Comparison of ENCODE assay signal across 21 cellular contexts in the genomic region with DNA sequence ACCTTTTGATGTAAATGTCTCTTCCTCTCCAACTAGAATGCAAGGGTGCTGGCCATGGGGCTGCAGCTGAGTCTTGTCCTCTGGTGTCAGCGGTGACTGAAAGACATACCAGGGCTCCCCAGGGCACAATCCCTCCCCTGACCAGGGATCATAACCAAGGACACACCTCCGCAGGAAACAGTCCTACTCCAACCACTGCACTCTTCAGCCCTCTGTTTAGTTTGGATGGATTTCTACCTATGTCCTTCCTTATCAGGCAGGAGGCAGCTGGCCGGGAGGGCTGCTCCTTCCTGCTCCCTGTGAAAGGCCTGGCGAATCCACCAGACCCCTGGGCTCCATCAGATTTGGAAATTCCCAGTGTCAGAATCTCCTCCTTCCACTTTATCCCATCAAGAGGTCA.
A peak's percentile ranks its signal among the peaks of the same experiment; 100 is the strongest.
DNase-seq lines count a peak whose midpoint lies in the region; ATAC-seq and TF ChIP-seq lines count a peak whose summit lies in the region.
"Had no signal": no experiment of that assay in that cellular context is flagged by ENCODE, and none has a peak within 500 bp of the region (broad histone marks: within the 10 kb centered on the region; RNA-seq: fewer than 3 reads in every experiment).

No MANE protein-coding gene starts in this region.

- POLR2A ChIA-PET in activated CD8-positive, alpha-beta T cell treated with anti-CD3 and anti-CD28 coated beads for 36 hours (lab: Charles Lee) = no interaction called here

- H3K27me3 ChIP-seq in body of pancreas (no peaks in the 10 kb centered on the region), right cardiac atrium (ENCODE audit: control insufficient read depth, insufficient read depth) (no peaks in the 10 kb centered on the region), sigmoid colon (no peaks in the 10 kb centered on the region), upper lobe of left lung (no peaks in the 10 kb centered on the region)

- CTCF ChIA-PET in activated CD8-positive, alpha-beta T cell treated with anti-CD3 and anti-CD28 coated beads for 36 hours (lab: Charles Lee) = no interaction called here

- TF ChIP-seq CTCF in body of pancreas (IDR thresholded peaks at IDR 0.05) = no peak
- no peak for TF ChIP-seq CTCF in sigmoid colon (IDR thresholded peaks at IDR 0.05)
- no peak for TF ChIP-seq CTCF in activated CD8-positive, alpha-beta T cell treated with anti-CD3 and anti-CD28 coated beads for 36 hours (IDR thresholded peaks at IDR 0.05)
- no peak for TF ChIP-seq CTCF in upper lobe of left lung (IDR thresholded peaks at IDR 0.05)

- no peak for ATAC-seq in body of pancreas
- peak; percentile 73 to 90 for ATAC-seq in right cardiac atrium
- ATAC-seq in activated CD8-positive, alpha-beta T cell treated with anti-CD3 and anti-CD28 coated beads for 36 hours = no peak
- no peak for ATAC-seq in upper lobe of left lung (ENCODE audit: low FRiP score in 2 of 2)

- intact Hi-C loops in body of pancreas (cut with DNase I) (no loop called here), right cardiac atrium (cut with DNase I) (no loop called here), sigmoid colon (cut with DNase I) (no loop called here)
- intact Hi-C loops in activated CD8-positive, alpha-beta T cell treated with anti-CD3 and anti-CD28 coated beads for 36 hours (cut with micrococcal nuclease) = no loop called here

- H3K9me3 ChIP-seq in body of pancreas (no peaks in the 10 kb centered on the region), right cardiac atrium (ENCODE audit: control insufficient read depth, low read length) (no peaks in the 10 kb centered on the region), sigmoid colon (no peaks in the 10 kb centered on the region), upper lobe of left lung (no peaks in the 10 kb centered on the region)
- H3K9me3 ChIP-seq: SK-N-SH had no signal

- WGBS in body of pancreas, 2 donors = 35 to 43% methylated on average over 4 of the region's 4 CpGs
- WGBS in right cardiac atrium = 49% methylated on average over 4 of the region's 4 CpGs
- WGBS in sigmoid colon, 2 donors = 18 to 73% methylated on average over 4 of the region's 4 CpGs
- 64 to 65% methylated on average over 4 of the region's 4 CpGs for WGBS in upper lobe of left lung, 2 donors

- H3K4me3 ChIP-seq in body of pancreas = no peak overlapping the region
- no peak overlapping the region for H3K4me3 ChIP-seq in right cardiac atrium (ENCODE audit: low read length)
- H3K4me3 ChIP-seq in sigmoid colon = no peak overlapping the region
- H3K4me3 ChIP-seq in upper lobe of left lung = no peak overlapping the region

- no peak for TF ChIP-seq POLR2A in body of pancreas (IDR thresholded peaks at IDR 0.05)
- no peak for TF ChIP-seq POLR2A in sigmoid colon (IDR thresholded peaks at IDR 0.05)
- no peak for TF ChIP-seq POLR2A in upper lobe of left lung (IDR thresholded peaks at IDR 0.05)

- TF ChIP-seq EP300 in sigmoid colon (IDR thresholded peaks at IDR 0.05) = no peak
- TF ChIP-seq EP300 in upper lobe of left lung (IDR thresholded peaks at IDR 0.05) = no peak

- no peak overlapping the region for H3K27ac Mint-ChIP-seq in activated CD8-positive, alpha-beta T cell treated with anti-CD3 and anti-CD28 coated beads for 36 hours
- H3K27ac Mint-ChIP-seq: activated CD4-positive, alpha-beta T cell treated with anti-CD3 and anti-CD28 coated beads, Interleukin-2, amount 10 ng/mL, durations not matched to agents 24 days and 14 days; activated T-cell treated with anti-CD3 and anti-CD28 coated beads, Interleukin-2, amount 50 U/mL, for 24 hours; H9; memory B cell had no signal

- H3K36me3 Mint-ChIP-seq in activated CD8-positive, alpha-beta T cell treated with anti-CD3 and anti-CD28 coated beads for 36 hours (ENCODE audit: low read depth) = no peaks in the 10 kb centered on the region
- H3K36me3 Mint-ChIP-seq: memory B cell had no signal

- H3K36me3 ChIP-seq in body of pancreas (replicated peaks in 1 of 2; ENCODE audit: insufficient read depth in 1 of 2, low read depth in 2 of 2) (no peaks in the 10 kb centered on the region), sigmoid colon (no peaks in the 10 kb centered on the region), upper lobe of left lung (no peaks in the 10 kb centered on the region)

- DNase-seq in SHP77 (lab: John Stamatoyannopoulos, UW) (peak; percentile 53 to 77), body of pancreas (no peak), right cardiac atrium (peak in 2 of 3 donors; percentile 73 to 85), sigmoid colon (peak; percentile 42), foreskin melanocyte (no peak), upper lobe of left lung (no peak)
- DNase-seq in activated CD8-positive, alpha-beta T cell treated with anti-CD3 and anti-CD28 coated beads for 36 hours = no peak
- DNase-seq: activated CD4-positive, alpha-beta T cell treated with anti-CD3 and anti-CD28 coated beads, Interleukin-2, amount 10 ng/mL, durations not matched to agents 24 days and 14 days; activated T-cell treated with anti-CD3 and anti-CD28 coated beads, Interleukin-2, amount 50 U/mL, for 24 hours; Calu3; effector memory CD4-positive, alpha-beta T cell; erythroblast; H9; NCI-H1092 treated with DMSO at 0.1 percent for 48 hours; NCI-H1930; NCI-H345; NCI-H748 treated with DMSO at 0.1 percent for 48 hours; retina; SK-N-SH; stimulated activated CD4-positive, alpha-beta T cell treated with anti-CD3 and anti-CD28 coated beads, Interleukin-4, amount 100 ng/mL, for 1 hour had no signal

- H3K4me1 ChIP-seq in body of pancreas (peaks cover 73% of the 10 kb centered on the region), right cardiac atrium (ENCODE audit: control insufficient read depth, insufficient read depth, low read length) (peaks cover 19% of the 10 kb centered on the region), sigmoid colon (peaks cover 0 to 5% (median 0%) of the 10 kb centered on the region in 4 donors), upper lobe of left lung (peaks cover 15 to 65% (median 26%) of the 10 kb centered on the region in 4 donors)

- H3K4me1 Mint-ChIP-seq in activated CD8-positive, alpha-beta T cell treated with anti-CD3 and anti-CD28 coated beads for 36 hours (ENCODE audit: low read depth) = peaks cover 4% of the 10 kb centered on the region
- H3K4me1 Mint-ChIP-seq: memory B cell had no signal

- H3K9me3 Mint-ChIP-seq in activated CD8-positive, alpha-beta T cell treated with anti-CD3 and anti-CD28 coated beads for 36 hours = no peaks in the 10 kb centered on the region
- H3K9me3 Mint-ChIP-seq: activated CD4-positive, alpha-beta T cell treated with anti-CD3 and anti-CD28 coated beads, Interleukin-2, amount 10 ng/mL, durations not matched to agents 24 days and 14 days; activated T-cell treated with anti-CD3 and anti-CD28 coated beads, Interleukin-2, amount 50 U/mL, for 24 hours; H9; memory B cell had no signal

- peaks cover under 1% of the 10 kb centered on the region for H3K27me3 Mint-ChIP-seq in activated CD8-positive, alpha-beta T cell treated with anti-CD3 and anti-CD28 coated beads for 36 hours
- H3K27me3 Mint-ChIP-seq: activated CD4-positive, alpha-beta T cell treated with anti-CD3 and anti-CD28 coated beads, Interleukin-2, amount 10 ng/mL, durations not matched to agents 24 days and 14 days; activated T-cell treated with anti-CD3 and anti-CD28 coated beads, Interleukin-2, amount 50 U/mL, for 24 hours had no signal

- no peak overlapping the region for H3K4me3 Mint-ChIP-seq in activated CD8-positive, alpha-beta T cell treated with anti-CD3 and anti-CD28 coated beads for 36 hours
- H3K4me3 Mint-ChIP-seq: activated CD4-positive, alpha-beta T cell treated with anti-CD3 and anti-CD28 coated beads, Interleukin-2, amount 10 ng/mL, durations not matched to agents 24 days and 14 days; activated T-cell treated with anti-CD3 and anti-CD28 coated beads, Interleukin-2, amount 50 U/mL, for 24 hours; H9; memory B cell had no signal

- H3K27ac ChIP-seq in body of pancreas (peak overlapping the region in 3 of 4 donors; percentile 15 to 54 (median 35)), right cardiac atrium (ENCODE audit: low read length) (no peak overlapping the region), sigmoid colon (no peak overlapping the region), upper lobe of left lung (no peak overlapping the region)

Comparison
In these comparisons a context has a peak if more than half of its experiments do, and no peak if none do; other contexts are left out.
1. DNase-seq: peak in SHP77 (2 of 2), right cardiac atrium (2 of 3) and sigmoid colon (single experiment); none in body of pancreas (0 of 4), foreskin melanocyte (single experiment), activated CD8-positive, alpha-beta T cell treated with anti-CD3 and anti-CD28 coated beads for 36 hours (single experiment) and upper lobe of left lung (0 of 2).
2. ATAC-seq: peak in right cardiac atrium (2 of 2); none in body of pancreas (single experiment), activated CD8-positive, alpha-beta T cell treated with anti-CD3 and anti-CD28 coated beads for 36 hours (single experiment) and upper lobe of left lung (0 of 2).
3. H3K27ac ChIP-seq: peak in body of pancreas (3 of 4); none in right cardiac atrium (single experiment), sigmoid colon (0 of 4) and upper lobe of left lung (0 of 4).